In the genomic region with DNA sequence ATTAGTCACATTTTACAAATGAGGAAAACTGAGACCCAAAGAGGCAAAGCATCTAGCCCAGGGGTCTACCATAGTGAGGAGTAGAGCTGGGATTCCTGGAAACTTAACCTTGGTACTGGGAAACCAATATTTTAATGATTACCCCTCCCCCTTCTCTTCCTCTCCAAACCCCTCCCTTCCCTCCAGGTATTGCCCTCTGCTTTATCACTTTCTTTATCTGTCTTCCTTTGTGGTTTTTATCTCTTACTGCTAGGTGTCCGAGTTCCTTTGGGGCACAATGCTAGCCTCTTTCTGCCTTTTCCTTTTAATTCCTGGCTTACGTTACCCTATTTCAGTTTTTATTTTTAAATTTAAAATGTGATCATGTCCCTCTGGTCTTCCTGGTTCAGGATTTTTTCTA, we compare ENCODE assay signal across 1 cellular context.
TF ChIP-seq lines count a peak whose summit lies in the region.

No MANE protein-coding gene starts in this region.

TF ChIP-seq in GM23338, 12 proteins besides CTCF, POLR2A, EP300 and RAD21 (continued from another document):
- no peak for TF ChIP-seq EZH2 (IDR thresholded peaks at IDR 0.05; ENCODE audit: low read depth, unreplicated experiment)
- TF ChIP-seq ZNF331 (CRISPR knock-in tag; IDR thresholded peaks at IDR 0.05; ENCODE audit: low read depth) = no peak
